Comparison of ENCODE assay signal across 1 cellular context in genomic region chr9:135662758-135663450, GRCh38.
TF ChIP-seq lines count a peak whose summit lies in the region.

A gene with protein sequence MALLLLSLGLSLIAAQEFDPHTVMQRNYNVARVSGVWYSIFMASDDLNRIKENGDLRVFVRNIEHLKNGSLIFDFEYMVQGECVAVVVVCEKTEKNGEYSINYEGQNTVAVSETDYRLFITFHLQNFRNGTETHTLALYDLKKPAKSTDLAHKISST (plus strand): TSS chr9:135663309. CDS start chr9:135663322, 13 bp downstream.

TF ChIP-seq in K562, 482 proteins besides CTCF, POLR2A, EP300 and RAD21 (continued from another document):
- no peak for TF ChIP-seq KLF13 (tag; IDR thresholded peaks at IDR 0.05; ENCODE audit: borderline replicate concordance, low read depth)
- TF ChIP-seq PHTF2 (CRISPR knock-in tag; IDR thresholded peaks at IDR 0.05), result no peak
- TF ChIP-seq, protein P1, sequence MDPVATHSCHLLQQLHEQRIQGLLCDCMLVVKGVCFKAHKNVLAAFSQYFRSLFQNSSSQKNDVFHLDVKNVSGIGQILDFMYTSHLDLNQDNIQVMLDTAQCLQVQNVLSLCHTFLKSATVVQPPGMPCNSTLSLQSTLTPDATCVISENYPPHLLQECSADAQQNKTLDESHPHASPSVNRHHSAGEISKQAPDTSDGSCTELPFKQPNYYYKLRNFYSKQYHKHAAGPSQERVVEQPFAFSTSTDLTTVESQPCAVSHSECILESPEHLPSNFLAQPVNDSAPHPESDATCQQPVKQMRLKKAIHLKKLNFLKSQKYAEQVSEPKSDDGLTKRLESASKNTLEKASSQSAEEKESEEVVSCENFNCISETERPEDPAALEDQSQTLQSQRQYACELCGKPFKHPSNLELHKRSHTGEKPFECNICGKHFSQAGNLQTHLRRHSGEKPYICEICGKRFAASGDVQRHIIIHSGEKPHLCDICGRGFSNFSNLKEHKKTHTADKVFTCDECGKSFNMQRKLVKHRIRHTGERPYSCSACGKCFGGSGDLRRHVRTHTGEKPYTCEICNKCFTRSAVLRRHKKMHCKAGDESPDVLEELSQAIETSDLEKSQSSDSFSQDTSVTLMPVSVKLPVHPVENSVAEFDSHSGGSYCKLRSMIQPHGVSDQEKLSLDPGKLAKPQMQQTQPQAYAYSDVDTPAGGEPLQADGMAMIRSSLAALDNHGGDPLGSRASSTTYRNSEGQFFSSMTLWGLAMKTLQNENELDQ (CRISPR knock-in tag; IDR thresholded peaks at IDR 0.05; ENCODE audit: borderline replicate concordance), result no peak
- no peak for TF ChIP-seq BCL6 (CRISPR knock-in tag; IDR thresholded peaks at IDR 0.05)
- no peak for TF ChIP-seq GMEB1 (CRISPR knock-in tag; IDR thresholded peaks at IDR 0.05)
